Comparison of ENCODE assay signal across 8 cellular contexts in genomic region chr4:173529505-173530325, GRCh38. TPM values are rescaled to one million over a fixed set of nuclear protein-coding genes. Genes with fewer than 3 reads are reported as not detected.
DNase-seq lines count a peak whose midpoint lies in the region; ATAC-seq and TF ChIP-seq lines count a peak whose summit lies in the region.

Gene HAND2, minus strand, starts transcription at chr4:173530229. Its CDS starts 940 bp downstream, at chr4:173529289.

- peaks cover 3% of the 10 kb centered on the region for H3K9me3 Mint-ChIP-seq in stimulated activated naive CD8-positive, alpha-beta T cell treated with anti-CD3 and anti-CD28 coated beads, Interleukin-15, Interleukin-2, amounts not matched to agents 100 ng/mL and 50 ng/mL, for 24 hours

- peak within 1 kb of the TSS; percentile 70 for H3K27ac Mint-ChIP-seq in stimulated activated naive CD8-positive, alpha-beta T cell treated with anti-CD3 and anti-CD28 coated beads, Interleukin-15, Interleukin-2, amounts not matched to agents 100 ng/mL and 50 ng/mL, for 24 hours

- DNase-seq in stimulated activated naive CD8-positive, alpha-beta T cell treated with anti-CD3 and anti-CD28 coated beads, Interleukin-15, Interleukin-2, amounts not matched to agents 100 U/mL and 50 U/mL, for 24 hours, result no peak
- DNase-seq in Right ventricle myocardium inferior (ENCODE audit: missing footprints), result peak; percentile 89
- peak; percentile 67 for DNase-seq in skeletal muscle cell (ENCODE audit: low read depth)
- DNase-seq in HK-2 (ENCODE audit: unreplicated experiment), result no peak
- no peak for DNase-seq in stimulated activated CD4-positive, alpha-beta T cell treated with anti-CD3 and anti-CD28 coated beads, Interleukin-12 subunit alpha, Interleukin-12 subunit beta, amount 100 ng/mL, for 4 hours

- ATAC-seq in stimulated activated naive CD8-positive, alpha-beta T cell treated with anti-CD3 and anti-CD28 coated beads, Interleukin-15, Interleukin-2, amounts not matched to agents 100 U/mL and 50 U/mL, for 24 hours, result no peak
- ATAC-seq in Right ventricle myocardium inferior, result peak; percentile 75
- no peak for ATAC-seq in GM21825 (IDR thresholded peaks at IDR 0.05; ENCODE audit: unreplicated experiment)

- intact Hi-C loops in Right ventricle myocardium inferior (cut with DNase I), result loop anchor here (1.0 to 10.0 kb wide), 3 partner anchors 143 to 625 kb away; no protein-coding TSS in a partner anchor

- peaks cover 88% of the 10 kb centered on the region for H3K27me3 Mint-ChIP-seq in stimulated activated naive CD8-positive, alpha-beta T cell treated with anti-CD3 and anti-CD28 coated beads, Interleukin-15, Interleukin-2, amounts not matched to agents 100 ng/mL and 50 ng/mL, for 24 hours

- no peak for TF ChIP-seq CTCF in WI38 (IDR thresholded peaks at IDR 0.05; ENCODE audit: low read depth, low read length)

- H3K36me3 Mint-ChIP-seq in stimulated activated naive CD8-positive, alpha-beta T cell treated with anti-CD3 and anti-CD28 coated beads, Interleukin-15, Interleukin-2, amounts not matched to agents 100 ng/mL and 50 ng/mL, for 24 hours (ENCODE audit: low read depth), result peaks cover 12% of the 10 kb centered on the region

- peaks cover 18% of the 10 kb centered on the region for H3K4me1 Mint-ChIP-seq in stimulated activated naive CD8-positive, alpha-beta T cell treated with anti-CD3 and anti-CD28 coated beads, Interleukin-15, Interleukin-2, amounts not matched to agents 100 ng/mL and 50 ng/mL, for 24 hours (ENCODE audit: low read depth)

- H3K4me3 Mint-ChIP-seq in stimulated activated naive CD8-positive, alpha-beta T cell treated with anti-CD3 and anti-CD28 coated beads, Interleukin-15, Interleukin-2, amounts not matched to agents 100 ng/mL and 50 ng/mL, for 24 hours, result peak within 1 kb of the TSS; percentile 57

- H3K4me3 ChIP-seq in WI38 (ENCODE audit: low read depth, low read length), result peak within 1 kb of the TSS; percentile 41
- peak within 1 kb of the TSS; percentile 71 for H3K4me3 ChIP-seq in skeletal muscle cell (ENCODE audit: low read depth, low read length)

RNA-seq across cellular contexts. Expression of gene HAND2, which starts in this region (rescaled TPM):
- total RNA-seq in Right ventricle myocardium inferior, result 151 TPM

Comparison
In these comparisons a context has a peak if more than half of its experiments do, and no peak if none do; other contexts are left out.
1. DNase-seq: peak in Right ventricle myocardium inferior (single experiment) and skeletal muscle cell (single experiment); none in stimulated activated naive CD8-positive, alpha-beta T cell treated with anti-CD3 and anti-CD28 coated beads, Interleukin-15, Interleukin-2, amounts not matched to agents 100 U/mL and 50 U/mL, for 24 hours (single experiment), HK-2 (single experiment) and stimulated activated CD4-positive, alpha-beta T cell treated with anti-CD3 and anti-CD28 coated beads, Interleukin-12 subunit alpha, Interleukin-12 subunit beta, amount 100 ng/mL, for 4 hours (single experiment).